In the genomic region with DNA sequence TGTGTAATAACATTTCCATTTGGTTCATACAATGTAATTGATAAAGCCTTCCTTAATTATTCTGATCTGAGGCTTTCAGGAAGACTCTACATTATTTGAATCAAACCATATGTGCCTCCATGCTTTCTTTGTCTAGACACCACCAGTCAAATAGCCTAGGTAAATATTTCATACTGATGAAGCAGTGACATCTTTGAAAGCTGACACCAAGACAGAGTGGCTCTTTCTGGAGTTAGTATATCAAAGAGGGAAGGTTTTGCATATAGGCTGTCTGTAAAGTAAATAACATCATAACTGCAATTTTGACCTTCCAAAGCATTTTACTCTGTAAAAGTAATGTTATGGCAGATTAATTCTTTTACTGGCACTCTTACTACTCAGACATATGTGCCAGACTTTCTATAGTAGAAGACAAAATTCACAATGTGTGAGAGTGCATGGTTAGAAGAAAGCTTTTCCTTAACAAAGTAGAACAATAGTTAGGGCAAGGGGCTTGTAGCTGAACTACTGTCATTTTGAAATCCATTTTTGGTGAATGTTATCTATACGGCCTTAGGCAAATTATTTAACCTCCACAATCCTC, we compare ENCODE assay signal across 31 cellular contexts.
DNase-seq lines count a peak whose midpoint lies in the region; ATAC-seq, FAIRE-seq and TF ChIP-seq lines count a peak whose summit lies in the region.
"Had no signal": no experiment of that assay in that cellular context is flagged by ENCODE, and none has a peak within 500 bp of the region (broad histone marks: within the 10 kb centered on the region; RNA-seq: fewer than 3 reads in every experiment).

No MANE protein-coding gene starts in this region.

- no peaks in the 10 kb centered on the region for H3K9me3 ChIP-seq in HepG2 (ENCODE audit: low read length)
- H3K9me3 ChIP-seq in right lobe of liver: no peaks in the 10 kb centered on the region
- no peaks in the 10 kb centered on the region for H3K9me3 ChIP-seq in thoracic aorta
- no peaks in the 10 kb centered on the region for H3K9me3 ChIP-seq in adrenal gland (replicated peaks in 1 of 3)
- H3K9me3 ChIP-seq: esophagus squamous epithelium had no signal

- in situ Hi-C loops in HepG2 (cut with HindIII; ENCODE audit: extremely low pct_ligation_motif_present, low pct_unique_long_range_greater_than_20kb): no loop called here

- TF ChIP-seq CTCF in HepG2 (CRISPR knock-in tag; IDR thresholded peaks at IDR 0.05): no peak
- TF ChIP-seq CTCF in right lobe of liver (IDR thresholded peaks at IDR 0.05): no peak
- no peak for TF ChIP-seq CTCF in thoracic aorta (IDR thresholded peaks at IDR 0.05)
- TF ChIP-seq CTCF in adrenal gland (IDR thresholded peaks at IDR 0.05): no peak

- 76% methylated on average over 1 of the region's 1 CpG for WGBS in HepG2 (ENCODE audit: low lambda C conversion rate)
- WGBS in right lobe of liver (ENCODE audit: insufficient coverage, low coverage, low lambda C conversion rate, missing lambda C conversion rate): 30% methylated on average over 1 of the region's 1 CpG
- WGBS in adrenal gland, 4 donors: 35 to 57% (median 49%) methylated on average over 1 of the region's 1 CpG

- H3K27ac ChIP-seq in HepG2 (ENCODE audit: extremely low read length, insufficient read depth, low read length): no peak overlapping the region
- no peak overlapping the region for H3K27ac ChIP-seq in right lobe of liver
- peak overlapping the region in 1 of 2 donors; percentile 48 for H3K27ac ChIP-seq in thoracic aorta
- H3K27ac ChIP-seq in adrenal gland: no peak overlapping the region
- H3K27ac ChIP-seq: esophagus squamous epithelium, foreskin keratinocyte had no signal

- H3K27me3 ChIP-seq in HepG2 (ENCODE audit: control insufficient read depth in 1 of 2, insufficient read depth in 2 of 2, low read length in 2 of 2) (no peaks in the 10 kb centered on the region), right lobe of liver (no peaks in the 10 kb centered on the region), thoracic aorta (replicated peaks; ENCODE audit: insufficient read depth) (no peaks in the 10 kb centered on the region), adrenal gland (no peaks in the 10 kb centered on the region)
- H3K27me3 ChIP-seq: dorsolateral prefrontal cortex, esophagus squamous epithelium, foreskin keratinocyte had no signal

- CTCF ChIA-PET in HepG2 (lab: Yijun Ruan, JAX; ENCODE audit: low intra/inter-chr PET ratio, low total read pairs): no interaction called here

- no peak overlapping the region for H2AFZ ChIP-seq in HepG2 (ENCODE audit: low read length)

- ATAC-seq in HepG2: no peak
- no peak for ATAC-seq in right lobe of liver
- ATAC-seq in thoracic aorta (ENCODE audit: insufficient number of reproducible peaks, low FRiP score, low read depth): no peak
- ATAC-seq in HG03108 (IDR thresholded peaks at IDR 0.05; ENCODE audit: unreplicated experiment): no peak
- ATAC-seq: CD8-positive, alpha-beta T cell; foreskin keratinocyte; left lobe of liver; Panc1; sciatic nerve had no signal

- no peaks in the 10 kb centered on the region for H3K79me2 ChIP-seq in HepG2 (ENCODE audit: insufficient read depth, low read length)

- no peak for TF ChIP-seq EP300 in HepG2 (IDR thresholded peaks at IDR 0.05; ENCODE audit: low read depth in 2 of 2, low read length in 2 of 2)
- TF ChIP-seq EP300 in HepG2 (CRISPR knock-in tag; IDR thresholded peaks at IDR 0.05; ENCODE audit: borderline replicate concordance): no peak

- POLR2A ChIA-PET in HepG2 (lab: Yijun Ruan, JAX): no interaction called here

- no peaks in the 10 kb centered on the region for H4K20me1 ChIP-seq in HepG2 (ENCODE audit: insufficient read depth, low read length)

- no peaks in the 10 kb centered on the region for H3K36me3 ChIP-seq in HepG2 (replicated peaks in 1 of 2; ENCODE audit: control insufficient read depth in 1 of 2, insufficient read depth in 2 of 2, low read length in 2 of 2)
- no peaks in the 10 kb centered on the region for H3K36me3 ChIP-seq in right lobe of liver
- H3K36me3 ChIP-seq in thoracic aorta: no peaks in the 10 kb centered on the region
- no peaks in the 10 kb centered on the region for H3K36me3 ChIP-seq in adrenal gland (replicated peaks in 1 of 2)
- H3K36me3 ChIP-seq: esophagus squamous epithelium had no signal

- intact Hi-C loops in HepG2 (cut with micrococcal nuclease; ENCODE audit: unreplicated experiment): no loop called here
- intact Hi-C loops in right lobe of liver (cut with DNase I): no loop called here
- intact Hi-C loops in adrenal gland (cut with DNase I): no loop called here

- no peak overlapping the region for H3K9ac ChIP-seq in HepG2 (ENCODE audit: insufficient read depth, low read depth, low read length)

- TF ChIP-seq RAD21 in HepG2 (CRISPR knock-in tag; IDR thresholded peaks at IDR 0.05): no peak

- H3K4me1 ChIP-seq in HepG2 (ENCODE audit: insufficient read depth, low read length) (peaks cover 46% of the 10 kb centered on the region), right lobe of liver (no peaks in the 10 kb centered on the region), thoracic aorta (ENCODE audit: control insufficient read depth in 1 of 2, low read depth in 2 of 2) (peaks cover 25 to 53% of the 10 kb centered on the region in 2 donors), adrenal gland (replicated peaks in 1 of 2) (no peaks in the 10 kb centered on the region)
- H3K4me1 ChIP-seq: esophagus squamous epithelium, foreskin keratinocyte had no signal

- no peak overlapping the region for H3K4me3 ChIP-seq in HepG2 (replicated peaks in 1 of 3; ENCODE audit: insufficient read depth in 1 of 3, low read depth in 2 of 3, low read length in 3 of 3)
- no peak overlapping the region for H3K4me3 ChIP-seq in right lobe of liver
- H3K4me3 ChIP-seq in thoracic aorta: peak overlapping the region; percentile 25
- no peak overlapping the region for H3K4me3 ChIP-seq in adrenal gland
- H3K4me3 ChIP-seq: esophagus squamous epithelium had no signal

- FAIRE-seq in HepG2 (lab: Jason Lieb, UNC): no peak
- FAIRE-seq: GM12891 had no signal

- no peak overlapping the region for H3K4me2 ChIP-seq in HepG2 (ENCODE audit: low read depth, low read length)

- DNase-seq in HepG2 (ENCODE audit: low spot score) (peak; percentile 35), right lobe of liver (no peak), NCI-H446 (lab: John Stamatoyannopoulos, UW) (peak; percentile 27 to 61), midbrain (lab: John Stamatoyannopoulos, UW) (peak; percentile 25), thoracic aorta (ENCODE audit: low spot score) (no peak), adrenal gland (no peak)
- no peak for DNase-seq in activated CD4-positive, CD25-positive, alpha-beta regulatory T cell treated with anti-CD3 and anti-CD28 coated beads, Interleukin-2, amount 50 U/mL, for 72 hours
- DNase-seq: ACHN; activated CD4-positive, alpha-beta memory T cell treated with anti-CD3 and anti-CD28 coated beads, Interleukin-2, amount 10 ng/mL, durations not matched to agents 7 days and 5 days; activated CD8-positive, alpha-beta memory T cell treated with anti-CD3 and anti-CD28 coated beads, Interleukin-2, amount 50 U/mL, for 48 hours; activated naive CD4-positive, alpha-beta T cell treated with anti-CD3 and anti-CD28 coated beads for 36 hours; CD8-positive, alpha-beta T cell; dorsolateral prefrontal cortex; esophagus squamous epithelium; foreskin keratinocyte; H9; head of caudate nucleus; Karpas-422; MV-4-11; NCI-H2029; NCI-H524 treated with DMSO at 0.1 percent for 48 hours; nephron progenitor cell; posterior cingulate gyrus; Right ventricle myocardium superior; stimulated activated CD4-positive, alpha-beta T cell treated with anti-CD3 and anti-CD28 coated beads, Interleukin-12 subunit alpha, Interleukin-12 subunit beta, amount 100 ng/mL, for 4 hours; stimulated activated CD4-positive, alpha-beta T cell treated with anti-CD3 and anti-CD28 coated beads, Interleukin-2, amount 100 ng/mL, for 48 hours had no signal

- TF ChIP-seq POLR2A in HepG2 (IDR thresholded peaks at IDR 0.05; ENCODE audit: insufficient read depth in 1 of 2, low read depth in 2 of 2, low read length in 2 of 2) (no peak), right lobe of liver (IDR thresholded peaks at IDR 0.05) (no peak), adrenal gland (IDR thresholded peaks at IDR 0.05) (no peak)

- no TSS peak for BruUV-seq in HepG2 (replicated peaks; lab: Mats Ljungman, UMichigan)

TF ChIP-seq in HepG2, 621 proteins besides CTCF, POLR2A, EP300 and RAD21 (continues in another document):
- no peak for TF ChIP-seq FOXA1 (IDR thresholded peaks at IDR 0.05)
- peak; percentile 31; the same call in 1 of the 2 replicates for TF ChIP-seq FOXA1 (CRISPR knock-in tag; IDR thresholded peaks at IDR 0.05)
- TF ChIP-seq FOXA3 (CRISPR knock-in tag; IDR thresholded peaks at IDR 0.05): peak; percentile 22; the same call in 1 of the 2 replicates
- TF ChIP-seq ZSCAN30 (CRISPR knock-in tag; IDR thresholded peaks at IDR 0.05): no peak
- no peak for TF ChIP-seq CEBPB (IDR thresholded peaks at IDR 0.05; ENCODE audit: borderline replicate concordance, low read depth, low read length)
- 0 out of 2 replicates have a peak, but pooled peaks have one; percentile 16 for TF ChIP-seq GATAD2A (CRISPR knock-in tag; IDR thresholded peaks at IDR 0.05)
- peak; percentile 47; the same call in 1 of the 2 replicates for TF ChIP-seq HMG20A (CRISPR knock-in tag; IDR thresholded peaks at IDR 0.05; ENCODE audit: borderline replicate concordance)

Comparison
In these comparisons a context has a peak if more than half of its experiments do, and no peak if none do; other contexts are left out.
1. DNase-seq: peak in HepG2 (single experiment), NCI-H446 (2 of 2) and midbrain (single experiment); none in right lobe of liver (0 of 3), thoracic aorta (single experiment), activated CD4-positive, CD25-positive, alpha-beta regulatory T cell treated with anti-CD3 and anti-CD28 coated beads, Interleukin-2, amount 50 U/mL, for 72 hours (single experiment) and adrenal gland (0 of 7).